Comparison of ENCODE assay signal across 2 cellular contexts in the genomic region with DNA sequence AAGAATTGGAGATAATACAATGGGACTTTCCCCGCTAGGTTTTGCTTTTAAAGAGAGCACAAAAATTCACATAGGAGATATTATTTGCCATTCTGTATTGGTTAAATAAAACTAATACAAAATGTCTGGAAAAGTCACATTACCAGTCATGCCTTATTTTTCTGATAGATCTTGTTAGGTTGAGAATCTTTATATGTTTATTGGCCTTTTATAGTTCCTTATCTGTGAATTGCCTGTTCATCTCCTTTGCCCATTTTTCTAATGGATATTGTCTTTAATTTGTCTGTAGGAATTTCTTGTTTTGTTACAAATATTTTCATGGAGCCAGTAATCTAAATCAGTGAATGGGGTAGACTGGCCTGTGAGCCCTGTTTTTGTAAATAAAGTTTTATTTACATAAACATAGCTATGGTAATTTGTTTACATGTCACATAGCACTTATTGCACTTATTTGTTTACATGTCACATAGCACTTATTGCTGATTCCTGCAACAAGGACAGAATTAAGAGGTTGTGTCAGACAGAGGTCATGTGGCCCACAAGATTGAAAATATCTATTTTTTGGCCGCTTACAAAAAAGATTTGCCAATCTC.
A peak's percentile ranks its signal among the peaks of the same experiment; 100 is the strongest.
TF ChIP-seq lines count a peak whose summit lies in the region.

No MANE protein-coding gene starts in this region.

TF ChIP-seq in HEK293, 187 proteins besides CTCF, POLR2A, EP300 and RAD21 (continued from another document):
- TF ChIP-seq, protein P1, sequence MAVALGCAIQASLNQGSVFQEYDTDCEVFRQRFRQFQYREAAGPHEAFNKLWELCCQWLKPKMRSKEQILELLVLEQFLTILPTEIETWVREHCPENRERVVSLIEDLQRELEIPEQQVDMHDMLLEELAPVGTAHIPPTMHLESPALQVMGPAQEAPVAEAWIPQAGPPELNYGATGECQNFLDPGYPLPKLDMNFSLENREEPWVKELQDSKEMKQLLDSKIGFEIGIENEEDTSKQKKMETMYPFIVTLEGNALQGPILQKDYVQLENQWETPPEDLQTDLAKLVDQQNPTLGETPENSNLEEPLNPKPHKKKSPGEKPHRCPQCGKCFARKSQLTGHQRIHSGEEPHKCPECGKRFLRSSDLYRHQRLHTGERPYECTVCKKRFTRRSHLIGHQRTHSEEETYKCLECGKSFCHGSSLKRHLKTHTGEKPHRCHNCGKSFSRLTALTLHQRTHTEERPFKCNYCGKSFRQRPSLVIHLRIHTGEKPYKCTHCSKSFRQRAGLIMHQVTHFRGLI (tag by site-specific recombination; IDR thresholded peaks at IDR 0.05), result no peak
- TF ChIP-seq SETDB1 (IDR thresholded peaks at IDR 0.05; ENCODE audit: insufficient read length, low read length), result peak; percentile 71
- TF ChIP-seq GLI2 (tag by site-specific recombination; IDR thresholded peaks at IDR 0.05; ENCODE audit: borderline replicate concordance, low read depth), result no peak
- no peak for TF ChIP-seq ZNF670 (tag by site-specific recombination; IDR thresholded peaks at IDR 0.05; ENCODE audit: low read depth)

TF ChIP-seq in K562, 482 proteins besides CTCF, POLR2A, EP300 and RAD21 (continued from another document):
- TF ChIP-seq, protein P2, sequence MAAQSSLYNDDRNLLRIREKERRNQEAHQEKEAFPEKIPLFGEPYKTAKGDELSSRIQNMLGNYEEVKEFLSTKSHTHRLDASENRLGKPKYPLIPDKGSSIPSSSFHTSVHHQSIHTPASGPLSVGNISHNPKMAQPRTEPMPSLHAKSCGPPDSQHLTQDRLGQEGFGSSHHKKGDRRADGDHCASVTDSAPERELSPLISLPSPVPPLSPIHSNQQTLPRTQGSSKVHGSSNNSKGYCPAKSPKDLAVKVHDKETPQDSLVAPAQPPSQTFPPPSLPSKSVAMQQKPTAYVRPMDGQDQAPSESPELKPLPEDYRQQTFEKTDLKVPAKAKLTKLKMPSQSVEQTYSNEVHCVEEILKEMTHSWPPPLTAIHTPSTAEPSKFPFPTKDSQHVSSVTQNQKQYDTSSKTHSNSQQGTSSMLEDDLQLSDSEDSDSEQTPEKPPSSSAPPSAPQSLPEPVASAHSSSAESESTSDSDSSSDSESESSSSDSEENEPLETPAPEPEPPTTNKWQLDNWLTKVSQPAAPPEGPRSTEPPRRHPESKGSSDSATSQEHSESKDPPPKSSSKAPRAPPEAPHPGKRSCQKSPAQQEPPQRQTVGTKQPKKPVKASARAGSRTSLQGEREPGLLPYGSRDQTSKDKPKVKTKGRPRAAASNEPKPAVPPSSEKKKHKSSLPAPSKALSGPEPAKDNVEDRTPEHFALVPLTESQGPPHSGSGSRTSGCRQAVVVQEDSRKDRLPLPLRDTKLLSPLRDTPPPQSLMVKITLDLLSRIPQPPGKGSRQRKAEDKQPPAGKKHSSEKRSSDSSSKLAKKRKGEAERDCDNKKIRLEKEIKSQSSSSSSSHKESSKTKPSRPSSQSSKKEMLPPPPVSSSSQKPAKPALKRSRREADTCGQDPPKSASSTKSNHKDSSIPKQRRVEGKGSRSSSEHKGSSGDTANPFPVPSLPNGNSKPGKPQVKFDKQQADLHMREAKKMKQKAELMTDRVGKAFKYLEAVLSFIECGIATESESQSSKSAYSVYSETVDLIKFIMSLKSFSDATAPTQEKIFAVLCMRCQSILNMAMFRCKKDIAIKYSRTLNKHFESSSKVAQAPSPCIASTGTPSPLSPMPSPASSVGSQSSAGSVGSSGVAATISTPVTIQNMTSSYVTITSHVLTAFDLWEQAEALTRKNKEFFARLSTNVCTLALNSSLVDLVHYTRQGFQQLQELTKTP (IDR thresholded peaks at IDR 0.05; ENCODE audit: low read depth in 1 of 2, partially characterized antibody in 2 of 2), result peak in 1 of 2 experiments; percentile 84
- TF ChIP-seq, protein P3, sequence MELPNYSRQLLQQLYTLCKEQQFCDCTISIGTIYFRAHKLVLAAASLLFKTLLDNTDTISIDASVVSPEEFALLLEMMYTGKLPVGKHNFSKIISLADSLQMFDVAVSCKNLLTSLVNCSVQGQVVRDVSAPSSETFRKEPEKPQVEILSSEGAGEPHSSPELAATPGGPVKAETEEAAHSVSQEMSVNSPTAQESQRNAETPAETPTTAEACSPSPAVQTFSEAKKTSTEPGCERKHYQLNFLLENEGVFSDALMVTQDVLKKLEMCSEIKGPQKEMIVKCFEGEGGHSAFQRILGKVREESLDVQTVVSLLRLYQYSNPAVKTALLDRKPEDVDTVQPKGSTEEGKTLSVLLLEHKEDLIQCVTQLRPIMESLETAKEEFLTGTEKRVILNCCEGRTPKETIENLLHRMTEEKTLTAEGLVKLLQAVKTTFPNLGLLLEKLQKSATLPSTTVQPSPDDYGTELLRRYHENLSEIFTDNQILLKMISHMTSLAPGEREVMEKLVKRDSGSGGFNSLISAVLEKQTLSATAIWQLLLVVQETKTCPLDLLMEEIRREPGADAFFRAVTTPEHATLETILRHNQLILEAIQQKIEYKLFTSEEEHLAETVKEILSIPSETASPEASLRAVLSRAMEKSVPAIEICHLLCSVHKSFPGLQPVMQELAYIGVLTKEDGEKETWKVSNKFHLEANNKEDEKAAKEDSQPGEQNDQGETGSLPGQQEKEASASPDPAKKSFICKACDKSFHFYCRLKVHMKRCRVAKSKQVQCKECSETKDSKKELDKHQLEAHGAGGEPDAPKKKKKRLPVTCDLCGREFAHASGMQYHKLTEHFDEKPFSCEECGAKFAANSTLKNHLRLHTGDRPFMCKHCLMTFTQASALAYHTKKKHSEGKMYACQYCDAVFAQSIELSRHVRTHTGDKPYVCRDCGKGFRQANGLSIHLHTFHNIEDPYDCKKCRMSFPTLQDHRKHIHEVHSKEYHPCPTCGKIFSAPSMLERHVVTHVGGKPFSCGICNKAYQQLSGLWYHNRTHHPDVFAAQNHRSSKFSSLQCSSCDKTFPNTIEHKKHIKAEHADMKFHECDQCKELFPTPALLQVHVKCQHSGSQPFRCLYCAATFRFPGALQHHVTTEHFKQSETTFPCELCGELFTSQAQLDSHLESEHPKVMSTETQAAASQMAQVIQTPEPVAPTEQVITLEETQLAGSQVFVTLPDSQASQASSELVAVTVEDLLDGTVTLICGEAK (IDR thresholded peaks at IDR 0.05), result peak; percentile 57; the same call in 1 of the 2 replicates
- TF ChIP-seq, protein P3 (CRISPR knock-in tag; IDR thresholded peaks at IDR 0.05), result peak; percentile 35; the same call in 1 of the 2 replicates
TF ChIP-seq in K562: peak in this region for 2.
